ENCODE assay signal across 9 cellular contexts in genomic region chr2:88190808-88191721, GRCh38. TPM values are rescaled to one million over a fixed set of nuclear protein-coding genes. Genes with fewer than 3 reads are reported as not detected.
DNase-seq lines count a peak whose midpoint lies in the region; ATAC-seq and TF ChIP-seq lines count a peak whose summit lies in the region.
"Had no signal": no experiment of that assay in that cellular context is flagged by ENCODE, and none has a peak within 500 bp of the region (broad histone marks: within the 10 kb centered on the region; RNA-seq: fewer than 3 reads in every experiment).

No MANE protein-coding gene starts in this region.

- H3K27ac Mint-ChIP-seq in activated naive CD4-positive, alpha-beta T cell treated with anti-CD3 and anti-CD28 coated beads, Interleukin-2, amount 10 ng/mL, durations not matched to agents 7 days and 5 days, result no peak overlapping the region
- H3K27ac Mint-ChIP-seq in activated T-helper 17 cell treated with anti-CD3 and anti-CD28 coated beads, Interleukin-2, amount 50 U/mL, for 72 hours, result no peak overlapping the region
- H3K27ac Mint-ChIP-seq: activated naive CD8-positive, alpha-beta T cell had no signal

- no peak for ATAC-seq in activated T-helper 17 cell treated with anti-CD3 and anti-CD28 coated beads, Interleukin-2, amount 50 U/mL, for 72 hours (replicated peaks)
- no peak for ATAC-seq in HG02870 (IDR thresholded peaks at IDR 0.05; ENCODE audit: unreplicated experiment)

- H3F3A ChIP-seq in MM.1S (ENCODE audit: insufficient read depth, low read length), result no peaks in the 10 kb centered on the region

- no peaks in the 10 kb centered on the region for H3K4me1 Mint-ChIP-seq in activated naive CD4-positive, alpha-beta T cell treated with anti-CD3 and anti-CD28 coated beads, Interleukin-2, amount 10 ng/mL, durations not matched to agents 7 days and 5 days
- no peaks in the 10 kb centered on the region for H3K4me1 Mint-ChIP-seq in activated T-helper 17 cell treated with anti-CD3 and anti-CD28 coated beads, Interleukin-2, amount 50 U/mL, for 72 hours

- CTCF ChIA-PET in activated naive CD4-positive, alpha-beta T cell treated with anti-CD3 and anti-CD28 coated beads, Interleukin-2, amount 10 ng/mL, durations not matched to agents 7 days and 5 days (lab: Charles Lee), result interaction anchor here (0.8 to 4.6 kb wide), 11 partner anchors 9 to 363 kb away, joined by 3 to 29 read pairs (median 4); no protein-coding TSS in a partner anchor

- no peaks in the 10 kb centered on the region for H4K20me1 ChIP-seq in MM.1S (ENCODE audit: insufficient read depth, low read length)

- H3K4me2 ChIP-seq in MM.1S (ENCODE audit: low read depth, low read length), result no peak overlapping the region

- H3K79me2 ChIP-seq in MM.1S (ENCODE audit: low read length), result no peaks in the 10 kb centered on the region

- no peak for TF ChIP-seq EP300 in tibial nerve (IDR thresholded peaks at IDR 0.05)

- H3K9me3 ChIP-seq in MM.1S (replicated peaks; ENCODE audit: insufficient read depth, low read length) (no peaks in the 10 kb centered on the region), adipocyte (ENCODE audit: control insufficient read depth, low read length) (peaks cover 15% of the 10 kb centered on the region), tibial nerve (no peaks in the 10 kb centered on the region)

- H3K9ac ChIP-seq in MM.1S (ENCODE audit: low read length), result no peak overlapping the region
- H3K9ac ChIP-seq in adipocyte (ENCODE audit: low read length), result no peak overlapping the region

- H3K9me3 Mint-ChIP-seq in activated naive CD4-positive, alpha-beta T cell treated with anti-CD3 and anti-CD28 coated beads, Interleukin-2, amount 10 ng/mL, durations not matched to agents 7 days and 5 days, result peaks cover 6% of the 10 kb centered on the region
- peaks cover 5% of the 10 kb centered on the region for H3K9me3 Mint-ChIP-seq in activated T-helper 17 cell treated with anti-CD3 and anti-CD28 coated beads, Interleukin-2, amount 50 U/mL, for 72 hours

- H3K4me3 Mint-ChIP-seq in activated naive CD4-positive, alpha-beta T cell treated with anti-CD3 and anti-CD28 coated beads, Interleukin-2, amount 10 ng/mL, durations not matched to agents 7 days and 5 days, result no peak overlapping the region
- H3K4me3 Mint-ChIP-seq in activated T-helper 17 cell treated with anti-CD3 and anti-CD28 coated beads, Interleukin-2, amount 50 U/mL, for 72 hours, result no peak overlapping the region
- H3K4me3 Mint-ChIP-seq: activated naive CD8-positive, alpha-beta T cell had no signal

- 49 to 50% methylated on average over 11 of the region's 11 CpGs for WGBS in tibial nerve, 2 donors

- TF ChIP-seq CTCF in MM.1S (IDR thresholded peaks at IDR 0.05; ENCODE audit: low read length) (peak; percentile 67), tibial nerve (IDR thresholded peaks at IDR 0.05) (peak; percentile 54 to 67 (median 57))

- no peak for TF ChIP-seq POLR2A in tibial nerve (IDR thresholded peaks at IDR 0.05)

- H3K4me1 ChIP-seq in MM.1S (ENCODE audit: low read length) (peaks cover 9% of the 10 kb centered on the region; the same call in 1 of the 2 replicates), adipocyte (ENCODE audit: control insufficient read depth, insufficient read depth, low read length) (no peaks in the 10 kb centered on the region), tibial nerve (peaks cover 0 to 8% (median 0%) of the 10 kb centered on the region in 4 donors)

- H3K4me3 ChIP-seq in MM.1S (ENCODE audit: low read length), result no peak overlapping the region
- H3K4me3 ChIP-seq in adipocyte (ENCODE audit: low read length), result no peak overlapping the region
- no peak overlapping the region for H3K4me3 ChIP-seq in tibial nerve

- H3K9me2 ChIP-seq in MM.1S (replicated peaks; ENCODE audit: insufficient read depth, low read length), result no peaks in the 10 kb centered on the region

- no peak overlapping the region for H2AFZ ChIP-seq in MM.1S (ENCODE audit: low read length)

- no peak overlapping the region for H3K27ac ChIP-seq in MM.1S (ENCODE audit: low read length)
- no peak overlapping the region for H3K27ac ChIP-seq in tibial nerve

- H3K27me3 ChIP-seq in MM.1S (replicated peaks; ENCODE audit: insufficient read depth, low read length) (no peaks in the 10 kb centered on the region), adipocyte (replicated peaks; ENCODE audit: control insufficient read depth, insufficient read depth, low read length) (no peaks in the 10 kb centered on the region), tibial nerve (no peaks in the 10 kb centered on the region)

- no peaks in the 10 kb centered on the region for H3K36me3 Mint-ChIP-seq in activated naive CD4-positive, alpha-beta T cell treated with anti-CD3 and anti-CD28 coated beads, Interleukin-2, amount 10 ng/mL, durations not matched to agents 7 days and 5 days
- H3K36me3 Mint-ChIP-seq in activated T-helper 17 cell treated with anti-CD3 and anti-CD28 coated beads, Interleukin-2, amount 50 U/mL, for 72 hours (ENCODE audit: low read depth), result no peaks in the 10 kb centered on the region

- peak; percentile 44 for DNase-seq in activated naive CD4-positive, alpha-beta T cell treated with anti-CD3 and anti-CD28 coated beads, Interleukin-2, amount 10 ng/mL, durations not matched to agents 7 days and 5 days
- no peak for DNase-seq in activated naive CD4-positive, alpha-beta T cell (lab: John Stamatoyannopoulos, UW)
- DNase-seq in MM.1S (peak; percentile 52), adipocyte (ENCODE audit: low read depth) (peak; percentile 66), iPS-NIHi7 (ENCODE audit: extremely low spot score) (peak; percentile 83), tibial nerve (ENCODE audit: low spot score in 2 of 2) (peak in 1 of 2 donors; percentile 38)

- H3K27me3 Mint-ChIP-seq in activated naive CD4-positive, alpha-beta T cell treated with anti-CD3 and anti-CD28 coated beads, Interleukin-2, amount 10 ng/mL, durations not matched to agents 7 days and 5 days, result peaks cover 11% of the 10 kb centered on the region
- H3K27me3 Mint-ChIP-seq in activated T-helper 17 cell treated with anti-CD3 and anti-CD28 coated beads, Interleukin-2, amount 50 U/mL, for 72 hours, result peaks cover 23% of the 10 kb centered on the region

- H3K36me3 ChIP-seq in MM.1S (replicated peaks; ENCODE audit: insufficient read depth, low read length), result no peaks in the 10 kb centered on the region
- H3K36me3 ChIP-seq in adipocyte (ENCODE audit: control insufficient read depth, insufficient read depth, low read length, severe bottlenecking), result no peaks in the 10 kb centered on the region
- H3K36me3 ChIP-seq in tibial nerve, result peaks cover 0 to 8% (median 0%) of the 10 kb centered on the region in 3 donors

RNA-seq across cellular contexts. Expression of gene THNSL2, which starts 20.9 kb away (rescaled TPM):
- total RNA-seq in tibial nerve, result 10 to 100 TPM; 11.4 to 36.3 (median 33.9) TPM
- total RNA-seq in activated T-helper 17 cell treated with anti-CD3 and anti-CD28 coated beads, Interleukin-2, amount 50 U/mL, for 72 hours, result 1 to 10 TPM in 1 of 2 donors, under 1 TPM in 1; 0.58 to 4.5 TPM

Comparison
In these comparisons a context has a peak if more than half of its experiments do, and no peak if none do; other contexts are left out.
1. DNase-seq: peak in activated naive CD4-positive, alpha-beta T cell treated with anti-CD3 and anti-CD28 coated beads, Interleukin-2, amount 10 ng/mL, durations not matched to agents 7 days and 5 days (single experiment), MM.1S (single experiment), adipocyte (single experiment) and iPS-NIHi7 (single experiment); none in activated naive CD4-positive, alpha-beta T cell (0 of 4).